Comparison of ENCODE assay signal across 17 cellular contexts in the genomic region with DNA sequence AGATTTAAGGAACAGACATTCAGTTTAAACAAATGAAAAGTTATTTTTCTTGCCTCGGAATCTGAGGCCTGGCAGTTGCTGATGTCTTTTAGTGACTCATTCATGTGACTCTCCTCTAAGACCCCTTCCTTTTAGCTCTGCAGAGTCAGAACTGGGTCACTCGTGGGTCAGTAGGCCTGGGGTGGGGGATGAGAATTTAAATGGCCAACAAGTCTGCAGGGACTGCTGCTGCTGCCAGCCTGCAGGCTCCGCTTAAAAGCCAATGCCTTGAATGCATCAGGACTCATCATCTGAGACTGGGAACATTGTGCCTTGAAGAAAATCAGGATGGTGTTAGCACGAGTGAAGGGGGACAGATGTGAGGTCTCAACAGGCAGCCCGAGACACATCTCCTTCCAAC.
A peak's percentile ranks its signal among the peaks of the same experiment; 100 is the strongest.
DNase-seq lines count a peak whose midpoint lies in the region; ATAC-seq and TF ChIP-seq lines count a peak whose summit lies in the region.
"Had no signal": no experiment of that assay in that cellular context is flagged by ENCODE, and none has a peak within 500 bp of the region (broad histone marks: within the 10 kb centered on the region; RNA-seq: fewer than 3 reads in every experiment).

No MANE protein-coding gene starts in this region.

- H3K4me1 ChIP-seq in RWPE2 (ENCODE audit: insufficient read depth, poor library complexity, severe bottlenecking) (no peaks in the 10 kb centered on the region), fibroblast of lung (ENCODE audit: control insufficient read depth, extremely low read depth, insufficient read depth, low read length) (no peaks in the 10 kb centered on the region)

- H4K20me1 ChIP-seq in fibroblast of lung (ENCODE audit: control insufficient read depth, extremely low read depth, insufficient read depth, low read length): no peaks in the 10 kb centered on the region

- no peak overlapping the region for H2AFZ ChIP-seq in fibroblast of lung (ENCODE audit: low read length)
- H2AFZ ChIP-seq: GM23338 had no signal

- H3K36me3 ChIP-seq in RWPE2 (ENCODE audit: low read depth) (no peaks in the 10 kb centered on the region), fibroblast of lung (ENCODE audit: control insufficient read depth, insufficient read depth, low read length) (no peaks in the 10 kb centered on the region)

- no peaks in the 10 kb centered on the region for H3K79me2 ChIP-seq in fibroblast of lung (ENCODE audit: control insufficient read depth, insufficient read depth, low read length)

- POLR2A ChIA-PET in naive thymus-derived CD8-positive, alpha-beta T cell (lab: Charles Lee): no interaction called here

- DNase-seq in RWPE2 (ENCODE audit: low spot score) (peak; percentile 53), fibroblast of lung (ENCODE audit: low read depth in 2 of 2) (peak; percentile 6 to 8), retinal pigment epithelial cell (ENCODE audit: low read depth) (peak; percentile 53), natural killer cell (no peak), HT-29 (ENCODE audit: low spot score) (no peak)
- no peak for DNase-seq in stimulated activated naive CD4-positive, alpha-beta T cell (lab: John Stamatoyannopoulos, UW)
- no peak for DNase-seq in naive thymus-derived CD8-positive, alpha-beta T cell
- DNase-seq: CD8-positive, alpha-beta T cell; COR-L47; DMS153; DMS79 treated with DMSO at 0.1 percent for 48 hours; EL; H9 had no signal

- H3K27ac Mint-ChIP-seq in nephron (peak overlapping the region; percentile 18 to 70 (median 48)), natural killer cell (no peak overlapping the region)
- no peak overlapping the region for H3K27ac Mint-ChIP-seq in naive thymus-derived CD8-positive, alpha-beta T cell
- H3K27ac Mint-ChIP-seq: B cell; CD14-positive monocyte; CD8-positive, alpha-beta T cell; GM23338; H9 had no signal

- TF ChIP-seq CTCF in RWPE2 (IDR thresholded peaks at IDR 0.05; ENCODE audit: poor library complexity, severe bottlenecking) (no peak), fibroblast of lung (conservative IDR thresholded peaks at IDR 0.05 in 1 of 2, IDR thresholded peaks at IDR 0.05 in 1 of 2; ENCODE audit: low read depth in 1 of 2, low read length in 2 of 2) (no peak), nephron (IDR thresholded peaks at IDR 0.05; ENCODE audit: unreplicated experiment in 3 of 3) (no peak), retinal pigment epithelial cell (conservative IDR thresholded peaks at IDR 0.05; ENCODE audit: low read depth, low read length) (no peak), natural killer cell (IDR thresholded peaks at IDR 0.05) (no peak)

- H3K36me3 Mint-ChIP-seq in nephron (ENCODE audit: low read depth) (no peaks in the 10 kb centered on the region), natural killer cell (no peaks in the 10 kb centered on the region)
- no peaks in the 10 kb centered on the region for H3K36me3 Mint-ChIP-seq in naive thymus-derived CD8-positive, alpha-beta T cell
- H3K36me3 Mint-ChIP-seq: CD14-positive monocyte; CD8-positive, alpha-beta T cell had no signal

- H3K4me3 ChIP-seq in RWPE2 (ENCODE audit: severe bottlenecking) (no peak overlapping the region), fibroblast of lung (replicated peaks in 1 of 4; ENCODE audit: control extremely low read depth in 1 of 4, insufficient read depth in 1 of 4, low read depth in 3 of 4, low read length in 4 of 4) (no peak overlapping the region), retinal pigment epithelial cell (ENCODE audit: low read length) (no peak overlapping the region)
- H3K4me3 ChIP-seq: GM23338 had no signal

- H3K27ac ChIP-seq in RWPE2 (ENCODE audit: poor library complexity, severe bottlenecking) (no peak overlapping the region), fibroblast of lung (ENCODE audit: insufficient read depth, low read length) (no peak overlapping the region)

- no peaks in the 10 kb centered on the region for H3K9me3 ChIP-seq in RWPE2 (ENCODE audit: severe bottlenecking)
- no peaks in the 10 kb centered on the region for H3K9me3 ChIP-seq in fibroblast of lung (ENCODE audit: control insufficient read depth, insufficient read depth, low read depth, low read length)

- H3K4me3 Mint-ChIP-seq in nephron (no peak overlapping the region), natural killer cell (no peak overlapping the region)
- H3K4me3 Mint-ChIP-seq in naive thymus-derived CD8-positive, alpha-beta T cell: no peak overlapping the region
- H3K4me3 Mint-ChIP-seq: B cell; CD14-positive monocyte; CD8-positive, alpha-beta T cell; GM23338; H9 had no signal

- intact Hi-C loops in natural killer cell (cut with micrococcal nuclease): no loop called here

- H3K4me1 Mint-ChIP-seq in nephron: peaks cover 23% of the 10 kb centered on the region
- H3K4me1 Mint-ChIP-seq in natural killer cell: no peaks in the 10 kb centered on the region
- H3K4me1 Mint-ChIP-seq in naive thymus-derived CD8-positive, alpha-beta T cell: no peaks in the 10 kb centered on the region
- H3K4me1 Mint-ChIP-seq: B cell, CD14-positive monocyte had no signal

- H3K4me2 ChIP-seq in fibroblast of lung (ENCODE audit: extremely low read depth, insufficient read depth, low read length): no peak overlapping the region
- H3K4me2 ChIP-seq: GM23338 had no signal

- H3K9ac ChIP-seq in fibroblast of lung (ENCODE audit: insufficient read depth, low read length): no peak overlapping the region

- H3K27me3 Mint-ChIP-seq in nephron (ENCODE audit: low read depth): peaks cover 7% of the 10 kb centered on the region
- no peaks in the 10 kb centered on the region for H3K27me3 Mint-ChIP-seq in natural killer cell (ENCODE audit: low read depth in 2 of 2)
- no peaks in the 10 kb centered on the region for H3K27me3 Mint-ChIP-seq in naive thymus-derived CD8-positive, alpha-beta T cell
- H3K27me3 Mint-ChIP-seq: B cell had no signal

- no peak for ATAC-seq in RWPE2 (ENCODE audit: low read depth)
- ATAC-seq in natural killer cell: no peak
- ATAC-seq in naive thymus-derived CD8-positive, alpha-beta T cell: no peak
- ATAC-seq: CD8-positive, alpha-beta T cell; GM23338 had no signal

- H3K27me3 ChIP-seq in RWPE2 (ENCODE audit: insufficient read depth, poor library complexity, severe bottlenecking): peaks cover 86% of the 10 kb centered on the region
- no peaks in the 10 kb centered on the region for H3K27me3 ChIP-seq in fibroblast of lung (ENCODE audit: control insufficient read depth, insufficient read depth, low read length)

- H3K9me3 Mint-ChIP-seq in nephron: no peaks in the 10 kb centered on the region
- no peaks in the 10 kb centered on the region for H3K9me3 Mint-ChIP-seq in natural killer cell
- H3K9me3 Mint-ChIP-seq in naive thymus-derived CD8-positive, alpha-beta T cell: no peaks in the 10 kb centered on the region
- H3K9me3 Mint-ChIP-seq: CD8-positive, alpha-beta T cell; GM23338; H9 had no signal

Comparison
In these comparisons a context has a peak if more than half of its experiments do, and no peak if none do; other contexts are left out.
1. DNase-seq: peak in RWPE2 (single experiment), fibroblast of lung (2 of 2) and retinal pigment epithelial cell (single experiment); none in stimulated activated naive CD4-positive, alpha-beta T cell (0 of 6), natural killer cell (single experiment), naive thymus-derived CD8-positive, alpha-beta T cell (0 of 10) and HT-29 (single experiment).
2. H3K27ac Mint-ChIP-seq: peak in nephron (3 of 3); none in natural killer cell (0 of 2) and naive thymus-derived CD8-positive, alpha-beta T cell (0 of 10).